ENCODE assay signal across 18 cellular contexts in genomic region chrX:136630881-136631280, GRCh38. TPM values are rescaled to one million over a fixed set of nuclear protein-coding genes. Genes with fewer than 3 reads are reported as not detected.
DNase-seq lines count a peak whose midpoint lies in the region; ATAC-seq lines count a peak whose summit lies in the region.
"Had no signal": no experiment of that assay in that cellular context is flagged by ENCODE, and none has a peak within 500 bp of the region (broad histone marks: within the 10 kb centered on the region; RNA-seq: fewer than 3 reads in every experiment).

No MANE protein-coding gene starts in this region.

- H3K27ac Mint-ChIP-seq in activated CD4-positive, alpha-beta T cell treated with anti-CD3 and anti-CD28 coated beads, Interleukin-2, amount 10 ng/mL, durations not matched to agents 7 days and 5 days, result peak overlapping the region; percentile 95
- peak overlapping the region; percentile 71 to 83 (median 80) for H3K27ac Mint-ChIP-seq in CD4-positive, CD25-positive, alpha-beta regulatory T cell
- H3K27ac Mint-ChIP-seq in activated T-helper 2 cell treated with anti-CD3 and anti-CD28 coated beads, Interferon-gamma antibody, Interleukin-2, Interleukin-4, amounts not matched to agents 10 μg/mL and 5 μg/mL and 100 μg/mL, durations not matched to agents 14 hours and 24 hours and 36 hours, result peak overlapping the region; percentile 44

- CTCF ChIA-PET in activated CD4-positive, alpha-beta T cell treated with anti-CD3 and anti-CD28 coated beads, Interleukin-2, amount 10 ng/mL, durations not matched to agents 7 days and 5 days (lab: Charles Lee), result interaction anchor here (1.4 kb wide), 1 partner anchor 9 kb away, joined by 3 read pairs; no protein-coding TSS in a partner anchor

- peak overlapping the region; percentile 0 for H3K4me3 Mint-ChIP-seq in activated CD4-positive, alpha-beta T cell treated with anti-CD3 and anti-CD28 coated beads, Interleukin-2, amount 10 ng/mL, durations not matched to agents 7 days and 5 days
- peak overlapping the region in 2 of 4 donors; percentile 22 to 62 for H3K4me3 Mint-ChIP-seq in CD4-positive, CD25-positive, alpha-beta regulatory T cell
- no peak overlapping the region for H3K4me3 Mint-ChIP-seq in activated T-helper 2 cell treated with anti-CD3 and anti-CD28 coated beads, Interferon-gamma antibody, Interleukin-2, Interleukin-4, amounts not matched to agents 10 μg/mL and 5 μg/mL and 100 μg/mL, durations not matched to agents 14 hours and 24 hours and 36 hours (ENCODE audit: low read depth)

- ATAC-seq in CD4-positive, CD25-positive, alpha-beta regulatory T cell (ENCODE audit: low read depth in 2 of 2), result no peak
- ATAC-seq: A549, HepG2 had no signal

- H3K4me1 ChIP-seq in CD4-positive, CD25-positive, alpha-beta regulatory T cell (ENCODE audit: control insufficient read depth, insufficient read depth, low read length, poor library complexity, severe bottlenecking), result peaks cover 64% of the 10 kb centered on the region
- H3K4me1 ChIP-seq: A549, Peyer's patch had no signal

- no peaks in the 10 kb centered on the region for H3K27me3 Mint-ChIP-seq in activated CD4-positive, alpha-beta T cell treated with anti-CD3 and anti-CD28 coated beads, Interleukin-2, amount 10 ng/mL, durations not matched to agents 7 days and 5 days
- H3K27me3 Mint-ChIP-seq in CD4-positive, CD25-positive, alpha-beta regulatory T cell, result no peaks in the 10 kb centered on the region
- H3K27me3 Mint-ChIP-seq in activated T-helper 2 cell treated with anti-CD3 and anti-CD28 coated beads, Interferon-gamma antibody, Interleukin-2, Interleukin-4, amounts not matched to agents 10 μg/mL and 5 μg/mL and 100 μg/mL, durations not matched to agents 14 hours and 24 hours and 36 hours (ENCODE audit: low read depth), result no peaks in the 10 kb centered on the region

- H3K36me3 Mint-ChIP-seq in activated CD4-positive, alpha-beta T cell treated with anti-CD3 and anti-CD28 coated beads, Interleukin-2, amount 10 ng/mL, durations not matched to agents 7 days and 5 days (ENCODE audit: low read depth), result peaks cover 4% of the 10 kb centered on the region
- no peaks in the 10 kb centered on the region for H3K36me3 Mint-ChIP-seq in CD4-positive, CD25-positive, alpha-beta regulatory T cell
- H3K36me3 Mint-ChIP-seq in activated T-helper 2 cell treated with anti-CD3 and anti-CD28 coated beads, Interferon-gamma antibody, Interleukin-2, Interleukin-4, amounts not matched to agents 10 μg/mL and 5 μg/mL and 100 μg/mL, durations not matched to agents 14 hours and 24 hours and 36 hours (ENCODE audit: low read depth), result no peaks in the 10 kb centered on the region

- peaks cover 88% of the 10 kb centered on the region for H3K4me1 Mint-ChIP-seq in activated CD4-positive, alpha-beta T cell treated with anti-CD3 and anti-CD28 coated beads, Interleukin-2, amount 10 ng/mL, durations not matched to agents 7 days and 5 days
- H3K4me1 Mint-ChIP-seq in CD4-positive, CD25-positive, alpha-beta regulatory T cell, result peaks cover 17 to 82% (median 43%) of the 10 kb centered on the region in 4 donors
- peaks cover 81% of the 10 kb centered on the region for H3K4me1 Mint-ChIP-seq in activated T-helper 2 cell treated with anti-CD3 and anti-CD28 coated beads, Interferon-gamma antibody, Interleukin-2, Interleukin-4, amounts not matched to agents 10 μg/mL and 5 μg/mL and 100 μg/mL, durations not matched to agents 14 hours and 24 hours and 36 hours (ENCODE audit: low read depth)

- no peaks in the 10 kb centered on the region for H3K9me3 ChIP-seq in CD4-positive, CD25-positive, alpha-beta regulatory T cell (ENCODE audit: control insufficient read depth in 2 of 2, low read length in 2 of 2)
- H3K9me3 ChIP-seq: A549, Peyer's patch had no signal

- no peak overlapping the region for H3K4me3 ChIP-seq in CD4-positive, CD25-positive, alpha-beta regulatory T cell (ENCODE audit: low read depth, low read length)
- H3K4me3 ChIP-seq in Jurkat, Clone E6-1 (ENCODE audit: low read length), result no peak overlapping the region
- H3K4me3 ChIP-seq: A549, Peyer's patch had no signal

- H3K9me3 Mint-ChIP-seq in activated CD4-positive, alpha-beta T cell treated with anti-CD3 and anti-CD28 coated beads, Interleukin-2, amount 10 ng/mL, durations not matched to agents 7 days and 5 days, result no peaks in the 10 kb centered on the region
- no peaks in the 10 kb centered on the region for H3K9me3 Mint-ChIP-seq in CD4-positive, CD25-positive, alpha-beta regulatory T cell
- H3K9me3 Mint-ChIP-seq in activated T-helper 2 cell treated with anti-CD3 and anti-CD28 coated beads, Interferon-gamma antibody, Interleukin-2, Interleukin-4, amounts not matched to agents 10 μg/mL and 5 μg/mL and 100 μg/mL, durations not matched to agents 14 hours and 24 hours and 36 hours, result no peaks in the 10 kb centered on the region

- POLR2A ChIA-PET in activated CD4-positive, alpha-beta T cell treated with anti-CD3 and anti-CD28 coated beads, Interleukin-2, amount 10 ng/mL, durations not matched to agents 7 days and 5 days (lab: Charles Lee), result no interaction called here

- H3K27me3 ChIP-seq in CD4-positive, CD25-positive, alpha-beta regulatory T cell (ENCODE audit: control insufficient read depth, insufficient read depth, low read length), result no peaks in the 10 kb centered on the region
- H3K27me3 ChIP-seq: Peyer's patch had no signal

- no peaks in the 10 kb centered on the region for H3K36me3 ChIP-seq in CD4-positive, CD25-positive, alpha-beta regulatory T cell (ENCODE audit: control insufficient read depth, insufficient read depth, low read length)
- H3K36me3 ChIP-seq: Peyer's patch had no signal

- DNase-seq in activated CD4-positive, alpha-beta T cell treated with anti-CD3 and anti-CD28 coated beads, Interleukin-2, amount 10 ng/mL, durations not matched to agents 7 days and 5 days, result no peak
- DNase-seq in activated CD4-positive, alpha-beta T cell treated with anti-CD3 and anti-CD28 coated beads, Interleukin-2, amount 50 U/mL, for 1 hour, result no peak
- no peak for DNase-seq in CD4-positive, CD25-positive, alpha-beta regulatory T cell
- DNase-seq in Jurkat, Clone E6-1 (ENCODE audit: low read depth, low spot score), result peak; percentile 96
- DNase-seq in activated T-helper 2 cell treated with anti-CD3 and anti-CD28 coated beads, Interferon-gamma antibody, Interleukin-2, Interleukin-4, amounts not matched to agents 10 μg/mL and 5 μg/mL and 100 μg/mL, durations not matched to agents 14 hours and 24 hours and 36 hours (ENCODE audit: low spot score), result no peak
- DNase-seq in NCI-H345 treated with DMSO at 0.1 percent for 48 hours (lab: John Stamatoyannopoulos, UW; ENCODE audit: unreplicated experiment), result no peak
- DNase-seq in stimulated activated CD4-positive, alpha-beta T cell treated with anti-CD3 and anti-CD28 coated beads, Interleukin-4, amount 100 ng/mL, for 1 hour, result no peak
- DNase-seq: Calu3, DMS79 treated with DMSO at 0.1 percent for 48 hours, GF-D8, HCEC 1CT, Kasumi-1, NCI-H1930, NCI-H510A treated with DMSO at 0.1 percent for 48 hours, Peyer's patch had no signal

- no peak overlapping the region for H3K27ac ChIP-seq in CD4-positive, CD25-positive, alpha-beta regulatory T cell (ENCODE audit: insufficient read depth, low read length, poor library complexity, severe bottlenecking)
- H3K27ac ChIP-seq: A549, C4-2B, Peyer's patch had no signal

- intact Hi-C loops in activated T-helper 2 cell treated with anti-CD3 and anti-CD28 coated beads, Interferon-gamma antibody, Interleukin-2, Interleukin-4, amounts not matched to agents 10 μg/mL and 5 μg/mL and 100 μg/mL, durations not matched to agents 14 hours and 24 hours and 36 hours (cut with micrococcal nuclease), result no loop called here

RNA-seq across cellular contexts. Expression of gene CD40LG, which starts 17.1 kb away (rescaled TPM):
- total RNA-seq in activated CD4-positive, alpha-beta T cell treated with anti-CD3 and anti-CD28 coated beads, Interleukin-2, amount 10 ng/mL, durations not matched to agents 7 days and 5 days, result 100 to 1,000 TPM; 114 to 139 TPM
- total RNA-seq in CD4-positive, CD25-positive, alpha-beta regulatory T cell, result 24.0 TPM
- 10 to 100 TPM in 2 of 4 donors, 1 to 10 TPM in 2; 7.6 to 25.0 (median 14.3) TPM for polyA plus RNA-seq in CD4-positive, CD25-positive, alpha-beta regulatory T cell
- polyA plus RNA-seq in Jurkat, Clone E6-1 (2012; ENCODE audit: insufficient read depth, insufficient read length), result 0.64 TPM
- total RNA-seq in activated T-helper 2 cell treated with anti-CD3 and anti-CD28 coated beads, Interferon-gamma antibody, Interleukin-2, Interleukin-4, amounts not matched to agents 10 μg/mL and 5 μg/mL and 100 μg/mL, durations not matched to agents 14 hours and 24 hours and 36 hours, result 123 and 127 TPM in 2 replicates
- total RNA-seq: Calu3, HepG2 had no signal
- polyA plus RNA-seq: A549, HepG2 had no signal

Comparison
In these comparisons a context has a peak if more than half of its experiments do, and no peak if none do; other contexts are left out.
1. H3K27ac Mint-ChIP-seq: peak in every context shown above with its lines; median percentile 95 in activated CD4-positive, alpha-beta T cell treated with anti-CD3 and anti-CD28 coated beads, Interleukin-2, amount 10 ng/mL, durations not matched to agents 7 days and 5 days; 80 in CD4-positive, CD25-positive, alpha-beta regulatory T cell; 44 in activated T-helper 2 cell treated with anti-CD3 and anti-CD28 coated beads, Interferon-gamma antibody, Interleukin-2, Interleukin-4, amounts not matched to agents 10 μg/mL and 5 μg/mL and 100 μg/mL, durations not matched to agents 14 hours and 24 hours and 36 hours.